1 cellular context compared by ENCODE assay signal in the genomic region with DNA sequence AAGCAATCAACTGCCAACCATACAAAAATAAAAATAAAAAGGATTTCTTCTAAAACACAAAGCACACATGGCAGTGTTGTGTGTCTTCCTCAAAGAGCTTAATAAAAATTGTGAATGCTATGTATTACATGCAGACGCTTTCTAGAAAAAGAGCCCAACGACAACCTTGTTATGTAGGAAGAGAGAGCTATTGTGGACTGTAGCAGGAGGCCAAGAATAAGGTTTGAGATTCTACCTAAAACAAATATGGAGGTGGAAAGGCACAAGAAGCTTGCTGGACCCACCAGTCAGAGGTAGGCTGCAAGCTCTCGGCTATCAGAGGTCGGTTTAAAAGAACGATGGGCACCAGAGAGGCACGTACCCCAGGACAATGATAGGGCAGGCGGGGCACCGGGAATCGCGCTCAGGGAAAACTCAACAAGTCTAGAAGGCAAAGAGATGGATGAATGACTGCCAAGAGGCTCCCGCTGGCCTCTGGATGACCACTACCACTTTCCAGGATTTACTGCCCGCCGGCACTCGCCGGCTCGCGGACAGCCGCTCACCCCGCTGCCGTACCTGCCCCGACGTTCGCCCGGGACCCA.
TF ChIP-seq lines count a peak whose summit lies in the region.

No MANE protein-coding gene starts in this region.

TF ChIP-seq in K562, 482 proteins besides CTCF, POLR2A, EP300 and RAD21 (continued from another document):
- TF ChIP-seq TAF15 (IDR thresholded peaks at IDR 0.05; ENCODE audit: low read depth, low read length) (no peak), KDM4B (IDR thresholded peaks at IDR 0.05; ENCODE audit: borderline replicate concordance in 2 of 2, low read depth in 1 of 2) (no peak), CREB5 (CRISPR knock-in tag; IDR thresholded peaks at IDR 0.05) (no peak), E2F1 (CRISPR knock-in tag; IDR thresholded peaks at IDR 0.05) (no peak), ZBTB33 (CRISPR knock-in tag; IDR thresholded peaks at IDR 0.05) (0 out of 2 replicates have a peak, but pooled peaks have one; percentile 26)
